In the genomic region with DNA sequence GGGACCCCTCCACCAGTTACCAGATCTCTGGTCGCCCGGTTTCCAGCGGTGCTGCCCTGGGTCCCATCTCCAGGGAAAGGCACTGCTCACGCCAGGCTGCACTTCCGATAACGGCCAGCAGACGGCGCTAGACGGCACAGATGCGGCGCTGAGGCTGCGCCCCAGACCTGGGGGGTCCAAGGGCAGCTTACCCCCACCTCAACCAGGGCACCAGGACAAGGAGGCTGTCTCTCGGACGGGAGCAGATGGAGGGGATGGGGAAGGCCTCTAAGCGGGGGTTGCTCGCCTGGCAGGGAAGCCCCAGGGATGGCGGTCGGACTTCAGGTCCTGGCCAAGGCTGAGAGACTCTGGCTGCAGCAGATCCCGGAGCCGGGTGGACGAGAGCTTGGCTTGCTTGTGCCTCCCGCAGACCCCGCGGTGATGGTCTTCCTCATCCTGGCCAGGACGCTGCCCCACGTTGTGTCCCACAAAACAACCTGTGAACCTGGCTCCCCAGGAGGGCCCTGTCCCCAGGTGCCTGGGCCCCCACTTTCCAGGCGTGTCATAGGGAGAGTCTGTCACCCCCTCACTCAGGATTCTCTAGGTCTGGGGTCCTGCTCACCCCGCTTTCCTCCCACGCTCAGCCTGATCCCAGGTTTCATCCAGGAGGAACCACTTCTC, we compare ENCODE assay signal across 19 cellular contexts. TPM values are rescaled to one million over a fixed set of nuclear protein-coding genes. Genes with fewer than 3 reads are reported as not detected.
A peak's percentile ranks its signal among the peaks of the same experiment; 100 is the strongest.
DNase-seq lines count a peak whose midpoint lies in the region; ATAC-seq, FAIRE-seq and TF ChIP-seq lines count a peak whose summit lies in the region.
"Had no signal": no experiment of that assay in that cellular context is flagged by ENCODE, and none has a peak within 500 bp of the region (broad histone marks: within the 10 kb centered on the region; RNA-seq: fewer than 3 reads in every experiment).

No MANE protein-coding gene starts in this region.

- no peaks in the 10 kb centered on the region for H3K9me3 ChIP-seq in K562 (replicated peaks; ENCODE audit: control insufficient read depth, insufficient read depth, low read depth, low read length)
- peaks cover 0 to 18% (median 0%) of the 10 kb centered on the region in 3 experiments for H3K9me3 ChIP-seq in naive thymus-derived CD4-positive, alpha-beta T cell (ENCODE audit: control insufficient read depth in 2 of 3, low read length in 3 of 3)

- no peak overlapping the region for H3K4me2 ChIP-seq in K562 (ENCODE audit: insufficient read depth, low read length)

- CTCF ChIA-PET in K562 (lab: Yijun Ruan, JAX; ENCODE audit: low intra/inter-chr PET ratio): no interaction called here
- CTCF ChIA-PET in naive thymus-derived CD4-positive, alpha-beta T cell (lab: Charles Lee): no interaction called here

- no peak for DNase-seq in GM20000 (ENCODE audit: low spot score)
- DNase-seq in K562 (ENCODE audit: extremely low read depth in 1 of 4, low spot score in 3 of 4): peak in 1 of 4 experiments; percentile 9
- no peak for DNase-seq in naive thymus-derived CD4-positive, alpha-beta T cell
- DNase-seq in T-helper 2 cell treated with Interferon-gamma antibody and Interleukin-4, amounts not matched to agents 5 μg/mL and 100 μg/mL, for 36 hours (ENCODE audit: low spot score): no peak
- DNase-seq in globus pallidus (ENCODE audit: low spot score): no peak
- DNase-seq in NOMO-1 treated with dmso at 0.1 percent for 144 hours (lab: John Stamatoyannopoulos, UW; ENCODE audit: unreplicated experiment): no peak
- DNase-seq: activated T-cell treated with anti-CD3 and anti-CD28 coated beads, Interleukin-2, amount 50 U/mL, for 72 hours; amniotic stem cell; CD4-positive, CD25-positive, alpha-beta regulatory T cell; kidney; NCI-H1092 treated with DMSO at 0.1 percent for 48 hours; NCI-H2227 treated with DMSO at 0.1 percent for 48 hours; stimulated activated naive CD4-positive, alpha-beta T cell treated with Interleukin-2 at 50 U/mL for 16 hours; SW 1271 had no signal

- H3K4me3 ChIP-seq in K562: no peak overlapping the region
- H3K4me3 ChIP-seq in naive thymus-derived CD4-positive, alpha-beta T cell (ENCODE audit: low read length): no peak overlapping the region

- WGBS in K562 (ENCODE audit: insufficient coverage, low coverage, missing lambda C conversion rate): 14% methylated on average over 25 of the region's 29 CpGs

- POLR2A ChIA-PET in K562 (lab: Yijun Ruan, JAX): no interaction called here
- POLR2A ChIA-PET in naive thymus-derived CD4-positive, alpha-beta T cell (lab: Charles Lee): no interaction called here

- peaks cover 0 to 3% (median 0%) of the 10 kb centered on the region in 5 donors for H3K36me3 Mint-ChIP-seq in naive thymus-derived CD4-positive, alpha-beta T cell
- H3K36me3 Mint-ChIP-seq in T-helper 2 cell treated with Interferon-gamma antibody and Interleukin-4, amounts not matched to agents 5 μg/mL and 100 μg/mL, for 36 hours (ENCODE audit: low read depth): peaks cover 2% of the 10 kb centered on the region
- H3K36me3 Mint-ChIP-seq: CD4-positive, CD25-positive, alpha-beta regulatory T cell had no signal

- no peaks in the 10 kb centered on the region for H4K20me1 ChIP-seq in K562 (replicated peaks; ENCODE audit: control insufficient read depth, insufficient read depth, low read length)

- H3K4me1 Mint-ChIP-seq in naive thymus-derived CD4-positive, alpha-beta T cell: no peaks in the 10 kb centered on the region
- no peaks in the 10 kb centered on the region for H3K4me1 Mint-ChIP-seq in T-helper 2 cell treated with Interferon-gamma antibody and Interleukin-4, amounts not matched to agents 5 μg/mL and 100 μg/mL, for 36 hours (ENCODE audit: low read depth)

- no peak for TF ChIP-seq EP300 in K562 (IDR thresholded peaks at IDR 0.05; ENCODE audit: low read length)

- BruUV-seq in K562 (replicated peaks; lab: Mats Ljungman, UMichigan): no TSS peak

- intact Hi-C loops in K562 (cut with micrococcal nuclease): no loop called here
- intact Hi-C loops in naive thymus-derived CD4-positive, alpha-beta T cell (cut with micrococcal nuclease): no loop called here

- in situ Hi-C loops in K562 (cut with MboI): no loop called here

- no peaks in the 10 kb centered on the region for H3K79me2 ChIP-seq in K562 (ENCODE audit: control insufficient read depth, insufficient read depth, low read length)

- H3K4me3 Mint-ChIP-seq in naive thymus-derived CD4-positive, alpha-beta T cell: no peak overlapping the region
- no peak overlapping the region for H3K4me3 Mint-ChIP-seq in T-helper 2 cell treated with Interferon-gamma antibody and Interleukin-4, amounts not matched to agents 5 μg/mL and 100 μg/mL, for 36 hours
- H3K4me3 Mint-ChIP-seq: activated T-cell treated with anti-CD3 and anti-CD28 coated beads, Interleukin-2, amount 50 U/mL, for 72 hours; CD4-positive, CD25-positive, alpha-beta regulatory T cell had no signal

- peaks cover 6 to 43% (median 17%) of the 10 kb centered on the region in 11 donors for H3K9me3 Mint-ChIP-seq in naive thymus-derived CD4-positive, alpha-beta T cell
- peaks cover 27% of the 10 kb centered on the region for H3K9me3 Mint-ChIP-seq in T-helper 2 cell treated with Interferon-gamma antibody and Interleukin-4, amounts not matched to agents 5 μg/mL and 100 μg/mL, for 36 hours

- no peak overlapping the region for H3K27ac Mint-ChIP-seq in naive thymus-derived CD4-positive, alpha-beta T cell
- no peak overlapping the region for H3K27ac Mint-ChIP-seq in T-helper 2 cell treated with Interferon-gamma antibody and Interleukin-4, amounts not matched to agents 5 μg/mL and 100 μg/mL, for 36 hours
- H3K27ac Mint-ChIP-seq: activated T-cell treated with anti-CD3 and anti-CD28 coated beads, Interleukin-2, amount 50 U/mL, for 72 hours; CD4-positive, CD25-positive, alpha-beta regulatory T cell had no signal

- H3K9ac ChIP-seq in K562 (ENCODE audit: insufficient read depth in 1 of 2, low read depth in 2 of 2, low read length in 2 of 2): no peak overlapping the region

- H3K9me1 ChIP-seq in K562 (ENCODE audit: control insufficient read depth, insufficient read depth, low read length): no peaks in the 10 kb centered on the region

- no peaks in the 10 kb centered on the region for H3K27me3 Mint-ChIP-seq in naive thymus-derived CD4-positive, alpha-beta T cell
- no peaks in the 10 kb centered on the region for H3K27me3 Mint-ChIP-seq in T-helper 2 cell treated with Interferon-gamma antibody and Interleukin-4, amounts not matched to agents 5 μg/mL and 100 μg/mL, for 36 hours (ENCODE audit: low read depth)
- H3K27me3 Mint-ChIP-seq: CD4-positive, CD25-positive, alpha-beta regulatory T cell had no signal

- FAIRE-seq in K562 (lab: Jason Lieb, UNC): no peak
- FAIRE-seq: kidney had no signal

- no peak for TF ChIP-seq RAD21 in K562 (CRISPR knock-in tag; conservative IDR thresholded peaks at IDR 0.05 in 1 of 2, IDR thresholded peaks at IDR 0.05 in 1 of 2)

- TF ChIP-seq CTCF in C4-2B (conservative IDR thresholded peaks at IDR 0.05): peak; percentile 73
- peak; percentile 10 for TF ChIP-seq CTCF in GM20000 (IDR thresholded peaks at IDR 0.05; ENCODE audit: extremely low read depth, missing control alignments)
- TF ChIP-seq CTCF in K562 (IDR thresholded peaks at IDR 0.05 in 2 of 3, conservative IDR thresholded peaks at IDR 0.05 in 1 of 3; ENCODE audit: insufficient read depth in 2 of 3, low read depth in 1 of 3, low read length in 3 of 3): peak; percentile 20 to 66 (median 25); a peak in 4 of 6 replicates

- no peak for TF ChIP-seq POLR2A in K562 (conservative IDR thresholded peaks at IDR 0.05)

- no peaks in the 10 kb centered on the region for H3K27me3 ChIP-seq in K562 (ENCODE audit: control insufficient read depth in 2 of 2, insufficient read depth in 2 of 2, low read length in 2 of 2)
- no peaks in the 10 kb centered on the region for H3K27me3 ChIP-seq in naive thymus-derived CD4-positive, alpha-beta T cell (ENCODE audit: control insufficient read depth in 2 of 2, insufficient read depth in 2 of 2, low read length in 2 of 2)

- no peaks in the 10 kb centered on the region for H3K4me1 ChIP-seq in K562 (replicated peaks in 1 of 2; ENCODE audit: control insufficient read depth in 2 of 2, insufficient read depth in 2 of 2, low read length in 2 of 2)
- H3K4me1 ChIP-seq in naive thymus-derived CD4-positive, alpha-beta T cell (ENCODE audit: control insufficient read depth in 2 of 2, insufficient read depth in 2 of 2, low read length in 2 of 2): no peaks in the 10 kb centered on the region

- H2AFZ ChIP-seq in K562 (ENCODE audit: low read depth, low read length): no peak overlapping the region

- ATAC-seq in K562: no peak
- ATAC-seq in naive thymus-derived CD4-positive, alpha-beta T cell: peak; percentile 5
- no peak for ATAC-seq in activated CD4-positive, CD25-positive, alpha-beta regulatory T cell treated with anti-CD3 and anti-CD28 coated beads, Interleukin-2, amount 50 U/mL, for 24 hours
- ATAC-seq: activated T-cell treated with anti-CD3 and anti-CD28 coated beads, Interleukin-2, amount 50 U/mL, for 72 hours had no signal

- H3K27ac ChIP-seq in C4-2B (no peak overlapping the region), K562 (ENCODE audit: extremely low read depth, low read depth, low read length) (no peak overlapping the region)
- H3K27ac ChIP-seq in naive thymus-derived CD4-positive, alpha-beta T cell (ENCODE audit: low read depth, low read length): no peak overlapping the region

- H3K36me3 ChIP-seq in K562 (ENCODE audit: control insufficient read depth, insufficient read depth, low read length): no peaks in the 10 kb centered on the region
- H3K36me3 ChIP-seq in naive thymus-derived CD4-positive, alpha-beta T cell (ENCODE audit: control insufficient read depth in 2 of 3, insufficient read depth in 3 of 3, low read length in 3 of 3): no peaks in the 10 kb centered on the region

TF ChIP-seq in K562, 482 proteins besides CTCF, POLR2A, EP300 and RAD21 (continues in another document):
- no peak for TF ChIP-seq ZNF23 (CRISPR knock-in tag; IDR thresholded peaks at IDR 0.05)

RNA-seq across cellular contexts. Expression of a gene that starts 23.9 kb away (rescaled TPM):
- not detected in 2 replicates for total RNA-seq in K562 (2011; cell fraction: chromatin; rRNA removed; ENCODE audit: low replicate concordance)
- not detected in 2 replicates for total RNA-seq in K562 (2011; cell fraction: nucleolus; rRNA removed)
- total RNA-seq in K562 (2011; cell fraction: nucleoplasm; rRNA removed): not detected in 2 replicates
- total RNA-seq in K562 (2014; rRNA removed) (not detected in 2 replicates), K562 (2014; rRNA removed; fragmentation: Illumina TruSeq; extraction: Trizol) (not detected in 2 replicates), K562 (2015; rRNA removed; fragmentation: Illumina TruSeq; extraction: Trizol) (not detected in 2 replicates), K562 (2021) (not detected in 2 replicates)
- polyA plus RNA-seq in K562 (2011; rRNA removed) (not detected in 2 replicates), K562 (2014; fragmentation: Illumina TruSeq; extraction: Trizol) (not detected in 2 replicates), K562 (2014; fragmentation: Nextera tagmentation; extraction: Ambion mirVana) (not detected), K562 (2014; rRNA removed) (not detected in 2 replicates)
- polyA plus RNA-seq in K562 (2011; cell fraction: cytosol; rRNA removed): not detected in 2 replicates
- polyA plus RNA-seq in K562 (2011; cell fraction: nucleus; rRNA removed): not detected in 2 replicates
- polyA plus RNA-seq in K562 (2012): not detected in 2 replicates
- polyA minus RNA-seq in K562 (2011; rRNA and poly(A)+ RNA removed): not detected in 2 replicates
- not detected in 2 replicates for polyA minus RNA-seq in K562 (2011; cell fraction: cytosol; rRNA and poly(A)+ RNA removed)
- not detected in 2 replicates for polyA minus RNA-seq in K562 (2011; cell fraction: nucleus; rRNA and poly(A)+ RNA removed)
- total RNA-seq in naive thymus-derived CD4-positive, alpha-beta T cell: not detected
- polyA plus RNA-seq in naive thymus-derived CD4-positive, alpha-beta T cell: not detected
- total RNA-seq: activated T-cell treated with anti-CD3 and anti-CD28 coated beads, Interleukin-2, amount 50 U/mL, for 72 hours; CD4-positive, CD25-positive, alpha-beta regulatory T cell; G401; kidney; myocyte; renal cortical epithelial cell had no signal
- polyA plus RNA-seq: CD4-positive, CD25-positive, alpha-beta regulatory T cell had no signal

Comparison
In these comparisons a context has a peak if more than half of its experiments do, and no peak if none do; other contexts are left out.
1. CTCF ChIP-seq: peak in every context shown above with its lines; median percentile 73 in C4-2B; 25 in K562; 10 in GM20000.